26 cellular contexts compared by ENCODE assay signal in the genomic region with DNA sequence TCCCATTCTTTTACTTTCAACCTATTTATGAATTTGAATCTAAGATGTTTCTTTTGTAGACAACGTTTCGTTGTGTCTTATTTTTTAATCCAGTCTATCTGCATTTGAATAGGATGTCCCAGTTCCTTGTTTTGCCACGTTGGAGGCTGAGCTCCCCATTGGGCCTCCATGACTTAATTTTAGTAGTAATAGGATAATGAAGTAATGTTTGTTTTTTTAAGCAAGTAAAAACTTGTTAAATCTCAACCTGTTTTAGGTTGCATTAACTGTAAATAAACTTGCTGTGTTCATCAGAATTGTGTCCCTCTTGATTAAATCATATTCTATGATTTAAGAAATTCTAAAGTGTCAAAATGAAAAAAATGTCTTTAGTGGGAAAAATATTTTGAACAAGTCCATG.
"Had no signal": no experiment of that assay in that cellular context is flagged by ENCODE, and none has a peak within 500 bp of the region (broad histone marks: within the 10 kb centered on the region; RNA-seq: fewer than 3 reads in every experiment).

No MANE protein-coding gene starts in this region.

- FAIRE-seq: astrocyte, keratinocyte had no signal

- H3K27ac Mint-ChIP-seq: activated CD4-positive, alpha-beta T cell treated with anti-CD3 and anti-CD28 coated beads, Interleukin-2, amount 10 ng/mL, durations not matched to agents 7 days and 5 days; activated CD8-positive, alpha-beta T cell treated with anti-CD3 and anti-CD28 coated beads for 36 hours; dendritic cell treated with granulocyte-macrophage colony-stimulating factor and Interleukin-4, amounts not matched to agents 40 ng/mL and 50 ng/mL, for 4 days; neural progenitor cell; WTC11 had no signal

- H3K27me3 ChIP-seq: brain microvascular endothelial cell, gastrocnemius medialis, hepatocyte, neural progenitor cell, spleen, suprapubic skin, tibial nerve had no signal

- ATAC-seq: activated CD8-positive, alpha-beta T cell treated with anti-CD3 and anti-CD28 coated beads for 36 hours; naive thymus-derived CD4-positive, alpha-beta T cell; right cardiac atrium; WTC11 had no signal

- H3K36me3 ChIP-seq: brain microvascular endothelial cell, gastrocnemius medialis, neural progenitor cell, spleen, suprapubic skin, tibial nerve had no signal

- H3K27me3 Mint-ChIP-seq: activated CD4-positive, alpha-beta T cell treated with anti-CD3 and anti-CD28 coated beads, Interleukin-2, amount 10 ng/mL, durations not matched to agents 7 days and 5 days; activated CD8-positive, alpha-beta T cell treated with anti-CD3 and anti-CD28 coated beads for 36 hours; dendritic cell treated with granulocyte-macrophage colony-stimulating factor and Interleukin-4, amounts not matched to agents 40 ng/mL and 50 ng/mL, for 4 days; naive thymus-derived CD4-positive, alpha-beta T cell had no signal

- H3K9me3 Mint-ChIP-seq: activated CD4-positive, alpha-beta T cell treated with anti-CD3 and anti-CD28 coated beads, Interleukin-2, amount 10 ng/mL, durations not matched to agents 7 days and 5 days; activated CD8-positive, alpha-beta T cell treated with anti-CD3 and anti-CD28 coated beads for 36 hours; dendritic cell treated with granulocyte-macrophage colony-stimulating factor and Interleukin-4, amounts not matched to agents 40 ng/mL and 50 ng/mL, for 4 days had no signal

- H3K4me3 ChIP-seq: gastrocnemius medialis, hepatocyte, neural progenitor cell, spleen, suprapubic skin, tibial nerve had no signal

- DNase-seq: activated CD4-positive, alpha-beta T cell treated with anti-CD3 and anti-CD28 coated beads for 1 hour; activated CD4-positive, alpha-beta T cell treated with anti-CD3 and anti-CD28 coated beads, Interleukin-2, amount 10 ng/mL, durations not matched to agents 7 days and 5 days; activated CD8-positive, alpha-beta T cell treated with anti-CD3 and anti-CD28 coated beads for 36 hours; activated naive CD4-positive, alpha-beta T cell; activated T-cell treated with anti-CD3 and anti-CD28 coated beads, Interleukin-2, amount 50 U/mL, for 48 hours; amniotic stem cell; brain microvascular endothelial cell; central memory CD4-positive, alpha-beta T cell; gastrocnemius medialis; left colon; midbrain; naive thymus-derived CD4-positive, alpha-beta T cell; occipital lobe; posterior cingulate gyrus; right cardiac atrium; spleen; stimulated activated naive CD4-positive, alpha-beta T cell; T-helper 2 cell had no signal

- H3K27ac ChIP-seq: brain microvascular endothelial cell, gastrocnemius medialis, hepatocyte, neural progenitor cell, spleen, suprapubic skin, tibial nerve had no signal

- H3K9me3 ChIP-seq: gastrocnemius medialis, spleen, suprapubic skin, tibial nerve had no signal

- H3K4me3 Mint-ChIP-seq: activated CD4-positive, alpha-beta T cell treated with anti-CD3 and anti-CD28 coated beads, Interleukin-2, amount 10 ng/mL, durations not matched to agents 7 days and 5 days; activated CD8-positive, alpha-beta T cell treated with anti-CD3 and anti-CD28 coated beads for 36 hours; dendritic cell treated with granulocyte-macrophage colony-stimulating factor and Interleukin-4, amounts not matched to agents 40 ng/mL and 50 ng/mL, for 4 days; neural progenitor cell; WTC11 had no signal

- H3K4me1 Mint-ChIP-seq: neural progenitor cell had no signal
